In genomic region chr2:134275058-134275862, GRCh38 we compare ENCODE assay signal across 10 cellular contexts. TPM values are rescaled to one million over a fixed set of nuclear protein-coding genes. Genes with fewer than 3 reads are reported as not detected.
DNase-seq lines count a peak whose midpoint lies in the region; ATAC-seq, FAIRE-seq and TF ChIP-seq lines count a peak whose summit lies in the region.
"Had no signal": no experiment of that assay in that cellular context is flagged by ENCODE, and none has a peak within 500 bp of the region (broad histone marks: within the 10 kb centered on the region; RNA-seq: fewer than 3 reads in every experiment).

No MANE protein-coding gene starts in this region.

- intact Hi-C loops in pancreas (cut with DNase I) = loop anchor here in 1 of 3 donors (10.0 kb wide), 1 partner anchor 80 kb away; no protein-coding TSS in a partner anchor
- intact Hi-C loops in posterior cingulate gyrus (cut with DNase I) = no loop called here

- ATAC-seq in GM19455 (IDR thresholded peaks at IDR 0.05; ENCODE audit: unreplicated experiment) (peak; percentile 80), HG03039 (IDR thresholded peaks at IDR 0.05; ENCODE audit: unreplicated experiment) (peak; percentile 49), T-helper 17 cell (peak; percentile 45), pancreas (no peak)
- ATAC-seq in activated CD8-positive, alpha-beta memory T cell treated with anti-CD3 and anti-CD28 coated beads, Interleukin-2, amount 10 ng/mL, durations not matched to agents 7 days and 5 days = no peak

- TF ChIP-seq POLR2A in GM12891 (IDR thresholded peaks at IDR 0.05; ENCODE audit: low read depth, low read length) = no peak

- H3K4me1 ChIP-seq in pancreas = peaks cover 0 to 6% (median 5%) of the 10 kb centered on the region in 3 donors

- no peaks in the 10 kb centered on the region for H3K36me3 ChIP-seq in pancreas

- 91% methylated on average over 7 of the region's 7 CpGs for WGBS in pancreas, 2 donors

- FAIRE-seq in GM12891 (lab: Jason Lieb, UNC) (peak; percentile 95), pancreas (lab: Jason Lieb, UNC) (no peak)
- FAIRE-seq: frontal cortex had no signal

- H3K4me3 ChIP-seq in pancreas = no peak overlapping the region

- H3K36me3 Mint-ChIP-seq in T-helper 17 cell (ENCODE audit: low read depth) = peaks cover 8% of the 10 kb centered on the region
- peaks cover 23% of the 10 kb centered on the region for H3K36me3 Mint-ChIP-seq in activated CD8-positive, alpha-beta memory T cell treated with anti-CD3 and anti-CD28 coated beads, Interleukin-2, amount 10 ng/mL, durations not matched to agents 7 days and 5 days

- peak overlapping the region; percentile 74 for H3K27ac Mint-ChIP-seq in T-helper 17 cell
- H3K27ac Mint-ChIP-seq in activated CD8-positive, alpha-beta memory T cell treated with anti-CD3 and anti-CD28 coated beads, Interleukin-2, amount 10 ng/mL, durations not matched to agents 7 days and 5 days = no peak overlapping the region

- no peaks in the 10 kb centered on the region for H3K27me3 ChIP-seq in pancreas

- peaks cover 52% of the 10 kb centered on the region for H3K4me1 Mint-ChIP-seq in T-helper 17 cell
- H3K4me1 Mint-ChIP-seq in activated CD8-positive, alpha-beta memory T cell treated with anti-CD3 and anti-CD28 coated beads, Interleukin-2, amount 10 ng/mL, durations not matched to agents 7 days and 5 days = peaks cover 9% of the 10 kb centered on the region

- no peak for DNase-seq in GM12891 (ENCODE audit: insufficient read length, low spot score)
- DNase-seq in T-helper 17 cell = no peak
- no peak for DNase-seq in mesenteric fat pad (ENCODE audit: low spot score)
- DNase-seq in activated CD8-positive, alpha-beta memory T cell treated with anti-CD3 and anti-CD28 coated beads, Interleukin-2, amount 10 ng/mL, durations not matched to agents 7 days and 5 days = no peak
- DNase-seq in pancreas = no peak
- DNase-seq in posterior cingulate gyrus = no peak
- DNase-seq: activated CD4-positive, CD25-positive, alpha-beta regulatory T cell had no signal

- no peak for TF ChIP-seq CTCF in pancreas (IDR thresholded peaks at IDR 0.05)

- CTCF ChIA-PET in activated CD8-positive, alpha-beta memory T cell treated with anti-CD3 and anti-CD28 coated beads, Interleukin-2, amount 10 ng/mL, durations not matched to agents 7 days and 5 days (lab: Charles Lee) = interaction anchor here (0.6 to 1.5 kb wide), 3 partner anchors 14 to 165 kb away, joined by 3 to 4 read pairs (median 3); no protein-coding TSS in a partner anchor

- H3K9me3 ChIP-seq in T-helper 17 cell (ENCODE audit: control insufficient read depth, low read length, poor library complexity, severe bottlenecking) (no peaks in the 10 kb centered on the region), pancreas (no peaks in the 10 kb centered on the region)

- no peaks in the 10 kb centered on the region for H3K27me3 Mint-ChIP-seq in T-helper 17 cell
- H3K27me3 Mint-ChIP-seq in activated CD8-positive, alpha-beta memory T cell treated with anti-CD3 and anti-CD28 coated beads, Interleukin-2, amount 10 ng/mL, durations not matched to agents 7 days and 5 days = peaks cover 23% of the 10 kb centered on the region

- no peak overlapping the region for H3K27ac ChIP-seq in pancreas

- H3K9me3 Mint-ChIP-seq in activated CD8-positive, alpha-beta memory T cell treated with anti-CD3 and anti-CD28 coated beads, Interleukin-2, amount 10 ng/mL, durations not matched to agents 7 days and 5 days (ENCODE audit: low read depth) = no peaks in the 10 kb centered on the region

- H3K4me3 Mint-ChIP-seq in T-helper 17 cell = no peak overlapping the region
- no peak overlapping the region for H3K4me3 Mint-ChIP-seq in activated CD8-positive, alpha-beta memory T cell treated with anti-CD3 and anti-CD28 coated beads, Interleukin-2, amount 10 ng/mL, durations not matched to agents 7 days and 5 days

TF ChIP-seq in GM12891, 5 proteins besides CTCF, POLR2A, EP300 and RAD21:
- TF ChIP-seq POLR2AphosphoS5 (IDR thresholded peaks at IDR 0.05; ENCODE audit: low read depth, low read length) (no peak), SPI1 (IDR thresholded peaks at IDR 0.05; ENCODE audit: low read depth, low read length) (peak; percentile 88), POU2F2 (IDR thresholded peaks at IDR 0.05; ENCODE audit: low read depth, low read length) (no peak), PAX5 (IDR thresholded peaks at IDR 0.05; ENCODE audit: insufficient read depth, low read length, severe bottlenecking) (peak; percentile 81), TAF1 (IDR thresholded peaks at IDR 0.05; ENCODE audit: low read depth, low read length) (no peak)
TF ChIP-seq in GM12891: peak in this region for 2.

RNA-seq across cellular contexts. Expression of gene MGAT5, which starts 21.4 kb away (rescaled TPM):
- 27.6 TPM for polyA plus RNA-seq in GM12891 (2012; ENCODE audit: low read depth, missing spikeins)
- total RNA-seq in T-helper 17 cell = 100 to 1,000 TPM; 120 to 127 TPM
- 37.5 TPM for total RNA-seq in mesenteric fat pad
- 10 to 100 TPM; 40.3 to 43.6 TPM for total RNA-seq in activated CD8-positive, alpha-beta memory T cell treated with anti-CD3 and anti-CD28 coated beads, Interleukin-2, amount 10 ng/mL, durations not matched to agents 7 days and 5 days
- total RNA-seq in pancreas = 10 to 100 TPM; 15.6 to 36.9 (median 20.9) TPM
- polyA plus RNA-seq in pancreas = 1 to 10 TPM; 2.9 to 5.1 TPM

Comparison
In these comparisons a context has a peak if more than half of its experiments do, and no peak if none do; other contexts are left out.
1. ATAC-seq: peak in GM19455 (single experiment), HG03039 (single experiment) and T-helper 17 cell (single experiment); none in activated CD8-positive, alpha-beta memory T cell treated with anti-CD3 and anti-CD28 coated beads, Interleukin-2, amount 10 ng/mL, durations not matched to agents 7 days and 5 days (single experiment) and pancreas (0 of 4).